Comparison of ENCODE assay signal across 2 cellular contexts in the genomic region with DNA sequence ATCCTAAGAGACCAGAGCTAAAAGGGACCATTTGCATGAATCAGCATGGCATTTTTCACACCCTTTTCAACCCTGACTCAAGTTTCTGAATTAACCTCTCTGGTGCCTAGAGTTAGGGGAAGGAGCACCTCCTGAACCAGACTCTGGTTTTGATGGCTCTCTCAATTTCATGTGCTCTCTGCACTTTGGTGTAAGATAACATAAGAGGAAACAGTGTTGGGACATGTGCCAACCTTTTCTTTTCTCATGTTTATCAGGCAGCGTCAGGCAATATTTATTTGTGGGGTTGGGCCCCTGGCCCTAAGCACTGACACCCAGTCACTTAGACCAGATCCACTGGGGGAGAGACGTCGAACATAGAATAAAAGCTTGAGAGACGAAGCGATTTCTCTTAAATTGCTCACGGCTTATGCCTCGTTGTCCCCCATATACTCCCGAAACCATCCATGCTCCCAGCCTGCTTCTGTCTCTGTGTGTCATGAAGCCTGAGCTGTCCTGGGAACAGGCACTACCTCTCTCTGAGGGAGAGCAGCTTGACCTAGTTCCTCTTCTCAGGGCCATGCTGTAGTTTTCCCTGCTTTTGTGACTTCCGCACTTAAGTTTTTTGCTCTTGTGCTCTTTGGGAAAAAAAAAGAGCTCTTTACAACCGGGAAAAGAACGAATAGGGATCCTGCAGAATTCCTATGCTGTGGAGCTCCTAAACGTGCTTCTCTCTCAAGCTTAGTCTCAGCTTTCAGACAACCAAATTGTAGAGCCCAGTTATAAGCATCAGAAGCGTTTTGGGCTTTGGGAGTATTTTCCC.
TF ChIP-seq lines count a peak whose summit lies in the region.

No MANE protein-coding gene starts in this region.

TF ChIP-seq in K562, 482 proteins besides CTCF, POLR2A, EP300 and RAD21 (continued from another document and continues in another):
- TF ChIP-seq, protein P1, sequence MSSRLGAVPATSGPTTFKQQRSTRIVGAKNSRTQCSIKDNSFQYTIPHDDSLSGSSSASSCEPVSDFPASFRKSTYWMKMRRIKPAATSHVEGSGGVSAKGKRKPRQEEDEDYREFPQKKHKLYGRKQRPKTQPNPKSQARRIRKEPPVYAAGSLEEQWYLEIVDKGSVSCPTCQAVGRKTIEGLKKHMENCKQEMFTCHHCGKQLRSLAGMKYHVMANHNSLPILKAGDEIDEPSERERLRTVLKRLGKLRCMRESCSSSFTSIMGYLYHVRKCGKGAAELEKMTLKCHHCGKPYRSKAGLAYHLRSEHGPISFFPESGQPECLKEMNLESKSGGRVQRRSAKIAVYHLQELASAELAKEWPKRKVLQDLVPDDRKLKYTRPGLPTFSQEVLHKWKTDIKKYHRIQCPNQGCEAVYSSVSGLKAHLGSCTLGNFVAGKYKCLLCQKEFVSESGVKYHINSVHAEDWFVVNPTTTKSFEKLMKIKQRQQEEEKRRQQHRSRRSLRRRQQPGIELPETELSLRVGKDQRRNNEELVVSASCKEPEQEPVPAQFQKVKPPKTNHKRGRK (tag; IDR thresholded peaks at IDR 0.05) = no peak
- TF ChIP-seq MEF2A (IDR thresholded peaks at IDR 0.05; ENCODE audit: control insufficient read depth, low read depth, low read length) (no peak), KHSRP (IDR thresholded peaks at IDR 0.05) (no peak), KAT2B (IDR thresholded peaks at IDR 0.05; ENCODE audit: low read depth, low read length) (no peak), CBX8 (IDR thresholded peaks at IDR 0.05; ENCODE audit: borderline replicate concordance, extremely low read depth, low read depth, low read length, poor library complexity, severe bottlenecking) (no peak), ZNF707 (CRISPR knock-in tag; conservative IDR thresholded peaks at IDR 0.05) (no peak), POLR2AphosphoS2 (IDR thresholded peaks at IDR 0.05; ENCODE audit: low read length) (no peak), MAZ (CRISPR knock-in tag; conservative IDR thresholded peaks at IDR 0.05 in 1 of 2, IDR thresholded peaks at IDR 0.05 in 1 of 2) (peak in 1 of 2 experiments; percentile 49; a peak in 2 of 4 replicates), DIDO1 (tag; IDR thresholded peaks at IDR 0.05; ENCODE audit: low read depth) (no peak), CHCHD3 (CRISPR knock-in tag; IDR thresholded peaks at IDR 0.05) (no peak), FOXJ2 (tag; IDR thresholded peaks at IDR 0.05) (no peak; the same call in 1 of the 2 replicates), CBFB (CRISPR knock-in tag; IDR thresholded peaks at IDR 0.05) (no peak)
- TF ChIP-seq, protein P2, sequence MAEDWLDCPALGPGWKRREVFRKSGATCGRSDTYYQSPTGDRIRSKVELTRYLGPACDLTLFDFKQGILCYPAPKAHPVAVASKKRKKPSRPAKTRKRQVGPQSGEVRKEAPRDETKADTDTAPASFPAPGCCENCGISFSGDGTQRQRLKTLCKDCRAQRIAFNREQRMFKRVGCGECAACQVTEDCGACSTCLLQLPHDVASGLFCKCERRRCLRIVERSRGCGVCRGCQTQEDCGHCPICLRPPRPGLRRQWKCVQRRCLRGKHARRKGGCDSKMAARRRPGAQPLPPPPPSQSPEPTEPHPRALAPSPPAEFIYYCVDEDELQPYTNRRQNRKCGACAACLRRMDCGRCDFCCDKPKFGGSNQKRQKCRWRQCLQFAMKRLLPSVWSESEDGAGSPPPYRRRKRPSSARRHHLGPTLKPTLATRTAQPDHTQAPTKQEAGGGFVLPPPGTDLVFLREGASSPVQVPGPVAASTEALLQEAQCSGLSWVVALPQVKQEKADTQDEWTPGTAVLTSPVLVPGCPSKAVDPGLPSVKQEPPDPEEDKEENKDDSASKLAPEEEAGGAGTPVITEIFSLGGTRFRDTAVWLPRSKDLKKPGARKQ (CRISPR knock-in tag; IDR thresholded peaks at IDR 0.05) = no peak
- TF ChIP-seq, protein P3, sequence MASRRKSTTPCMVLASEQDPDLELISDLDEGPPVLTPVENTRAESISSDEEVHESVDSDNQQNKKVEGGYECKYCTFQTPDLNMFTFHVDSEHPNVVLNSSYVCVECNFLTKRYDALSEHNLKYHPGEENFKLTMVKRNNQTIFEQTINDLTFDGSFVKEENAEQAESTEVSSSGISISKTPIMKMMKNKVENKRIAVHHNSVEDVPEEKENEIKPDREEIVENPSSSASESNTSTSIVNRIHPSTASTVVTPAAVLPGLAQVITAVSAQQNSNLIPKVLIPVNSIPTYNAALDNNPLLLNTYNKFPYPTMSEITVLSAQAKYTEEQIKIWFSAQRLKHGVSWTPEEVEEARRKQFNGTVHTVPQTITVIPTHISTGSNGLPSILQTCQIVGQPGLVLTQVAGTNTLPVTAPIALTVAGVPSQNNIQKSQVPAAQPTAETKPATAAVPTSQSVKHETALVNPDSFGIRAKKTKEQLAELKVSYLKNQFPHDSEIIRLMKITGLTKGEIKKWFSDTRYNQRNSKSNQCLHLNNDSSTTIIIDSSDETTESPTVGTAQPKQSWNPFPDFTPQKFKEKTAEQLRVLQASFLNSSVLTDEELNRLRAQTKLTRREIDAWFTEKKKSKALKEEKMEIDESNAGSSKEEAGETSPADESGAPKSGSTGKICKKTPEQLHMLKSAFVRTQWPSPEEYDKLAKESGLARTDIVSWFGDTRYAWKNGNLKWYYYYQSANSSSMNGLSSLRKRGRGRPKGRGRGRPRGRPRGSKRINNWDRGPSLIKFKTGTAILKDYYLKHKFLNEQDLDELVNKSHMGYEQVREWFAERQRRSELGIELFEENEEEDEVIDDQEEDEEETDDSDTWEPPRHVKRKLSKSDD (conservative IDR thresholded peaks at IDR 0.05; ENCODE audit: low read length) = no peak
- TF ChIP-seq, protein P4, sequence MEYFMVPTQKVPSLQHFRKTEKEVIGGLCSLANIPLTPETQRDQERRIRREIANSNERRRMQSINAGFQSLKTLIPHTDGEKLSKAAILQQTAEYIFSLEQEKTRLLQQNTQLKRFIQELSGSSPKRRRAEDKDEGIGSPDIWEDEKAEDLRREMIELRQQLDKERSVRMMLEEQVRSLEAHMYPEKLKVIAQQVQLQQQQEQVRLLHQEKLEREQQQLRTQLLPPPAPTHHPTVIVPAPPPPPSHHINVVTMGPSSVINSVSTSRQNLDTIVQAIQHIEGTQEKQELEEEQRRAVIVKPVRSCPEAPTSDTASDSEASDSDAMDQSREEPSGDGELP (CRISPR knock-in tag; IDR thresholded peaks at IDR 0.05; ENCODE audit: borderline replicate concordance) = no peak
- TF ChIP-seq, protein P5, sequence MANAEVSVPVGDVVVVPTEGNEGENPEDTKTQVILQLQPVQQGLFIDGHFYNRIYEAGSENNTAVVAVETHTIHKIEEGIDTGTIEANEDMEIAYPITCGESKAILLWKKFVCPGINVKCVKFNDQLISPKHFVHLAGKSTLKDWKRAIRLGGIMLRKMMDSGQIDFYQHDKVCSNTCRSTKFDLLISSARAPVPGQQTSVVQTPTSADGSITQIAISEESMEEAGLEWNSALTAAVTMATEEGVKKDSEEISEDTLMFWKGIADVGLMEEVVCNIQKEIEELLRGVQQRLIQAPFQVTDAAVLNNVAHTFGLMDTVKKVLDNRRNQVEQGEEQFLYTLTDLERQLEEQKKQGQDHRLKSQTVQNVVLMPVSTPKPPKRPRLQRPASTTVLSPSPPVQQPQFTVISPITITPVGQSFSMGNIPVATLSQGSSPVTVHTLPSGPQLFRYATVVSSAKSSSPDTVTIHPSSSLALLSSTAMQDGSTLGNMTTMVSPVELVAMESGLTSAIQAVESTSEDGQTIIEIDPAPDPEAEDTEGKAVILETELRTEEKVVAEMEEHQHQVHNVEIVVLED (CRISPR knock-in tag; IDR thresholded peaks at IDR 0.05) = no peak

TF ChIP-seq in WTC11, 78 proteins besides CTCF, POLR2A, EP300 and RAD21:
- TF ChIP-seq, protein P6, sequence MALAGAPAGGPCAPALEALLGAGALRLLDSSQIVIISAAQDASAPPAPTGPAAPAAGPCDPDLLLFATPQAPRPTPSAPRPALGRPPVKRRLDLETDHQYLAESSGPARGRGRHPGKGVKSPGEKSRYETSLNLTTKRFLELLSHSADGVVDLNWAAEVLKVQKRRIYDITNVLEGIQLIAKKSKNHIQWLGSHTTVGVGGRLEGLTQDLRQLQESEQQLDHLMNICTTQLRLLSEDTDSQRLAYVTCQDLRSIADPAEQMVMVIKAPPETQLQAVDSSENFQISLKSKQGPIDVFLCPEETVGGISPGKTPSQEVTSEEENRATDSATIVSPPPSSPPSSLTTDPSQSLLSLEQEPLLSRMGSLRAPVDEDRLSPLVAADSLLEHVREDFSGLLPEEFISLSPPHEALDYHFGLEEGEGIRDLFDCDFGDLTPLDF (CRISPR knock-in tag; IDR thresholded peaks at IDR 0.05) = no peak
- TF ChIP-seq ZNF423 (CRISPR knock-in tag; IDR thresholded peaks at IDR 0.05) (no peak), ZNF263 (CRISPR knock-in tag; IDR thresholded peaks at IDR 0.05; ENCODE audit: low read depth) (no peak), FOXJ3 (CRISPR knock-in tag; IDR thresholded peaks at IDR 0.05; ENCODE audit: borderline replicate concordance) (no peak), ZNF671 (CRISPR knock-in tag; IDR thresholded peaks at IDR 0.05) (no peak), TEAD4 (CRISPR knock-in tag; IDR thresholded peaks at IDR 0.05) (no peak), NFYB (CRISPR knock-in tag; conservative IDR thresholded peaks at IDR 0.05; ENCODE audit: low read depth) (no peak), CREB1 (CRISPR knock-in tag; IDR thresholded peaks at IDR 0.05) (no peak), NFE2L1 (CRISPR knock-in tag; IDR thresholded peaks at IDR 0.05) (no peak), ZNF219 (CRISPR knock-in tag; IDR thresholded peaks at IDR 0.05; ENCODE audit: borderline replicate concordance) (no peak), ETV6 (CRISPR knock-in tag; IDR thresholded peaks at IDR 0.05) (no peak), ESRRA (CRISPR knock-in tag; IDR thresholded peaks at IDR 0.05; ENCODE audit: borderline replicate concordance) (no peak), ZNF396 (CRISPR knock-in tag; IDR thresholded peaks at IDR 0.05; ENCODE audit: borderline replicate concordance) (no peak)
- TF ChIP-seq, protein P7, sequence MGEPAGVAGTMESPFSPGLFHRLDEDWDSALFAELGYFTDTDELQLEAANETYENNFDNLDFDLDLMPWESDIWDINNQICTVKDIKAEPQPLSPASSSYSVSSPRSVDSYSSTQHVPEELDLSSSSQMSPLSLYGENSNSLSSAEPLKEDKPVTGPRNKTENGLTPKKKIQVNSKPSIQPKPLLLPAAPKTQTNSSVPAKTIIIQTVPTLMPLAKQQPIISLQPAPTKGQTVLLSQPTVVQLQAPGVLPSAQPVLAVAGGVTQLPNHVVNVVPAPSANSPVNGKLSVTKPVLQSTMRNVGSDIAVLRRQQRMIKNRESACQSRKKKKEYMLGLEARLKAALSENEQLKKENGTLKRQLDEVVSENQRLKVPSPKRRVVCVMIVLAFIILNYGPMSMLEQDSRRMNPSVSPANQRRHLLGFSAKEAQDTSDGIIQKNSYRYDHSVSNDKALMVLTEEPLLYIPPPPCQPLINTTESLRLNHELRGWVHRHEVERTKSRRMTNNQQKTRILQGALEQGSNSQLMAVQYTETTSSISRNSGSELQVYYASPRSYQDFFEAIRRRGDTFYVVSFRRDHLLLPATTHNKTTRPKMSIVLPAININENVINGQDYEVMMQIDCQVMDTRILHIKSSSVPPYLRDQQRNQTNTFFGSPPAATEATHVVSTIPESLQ (CRISPR knock-in tag; IDR thresholded peaks at IDR 0.05) = no peak
- TF ChIP-seq, protein P8, sequence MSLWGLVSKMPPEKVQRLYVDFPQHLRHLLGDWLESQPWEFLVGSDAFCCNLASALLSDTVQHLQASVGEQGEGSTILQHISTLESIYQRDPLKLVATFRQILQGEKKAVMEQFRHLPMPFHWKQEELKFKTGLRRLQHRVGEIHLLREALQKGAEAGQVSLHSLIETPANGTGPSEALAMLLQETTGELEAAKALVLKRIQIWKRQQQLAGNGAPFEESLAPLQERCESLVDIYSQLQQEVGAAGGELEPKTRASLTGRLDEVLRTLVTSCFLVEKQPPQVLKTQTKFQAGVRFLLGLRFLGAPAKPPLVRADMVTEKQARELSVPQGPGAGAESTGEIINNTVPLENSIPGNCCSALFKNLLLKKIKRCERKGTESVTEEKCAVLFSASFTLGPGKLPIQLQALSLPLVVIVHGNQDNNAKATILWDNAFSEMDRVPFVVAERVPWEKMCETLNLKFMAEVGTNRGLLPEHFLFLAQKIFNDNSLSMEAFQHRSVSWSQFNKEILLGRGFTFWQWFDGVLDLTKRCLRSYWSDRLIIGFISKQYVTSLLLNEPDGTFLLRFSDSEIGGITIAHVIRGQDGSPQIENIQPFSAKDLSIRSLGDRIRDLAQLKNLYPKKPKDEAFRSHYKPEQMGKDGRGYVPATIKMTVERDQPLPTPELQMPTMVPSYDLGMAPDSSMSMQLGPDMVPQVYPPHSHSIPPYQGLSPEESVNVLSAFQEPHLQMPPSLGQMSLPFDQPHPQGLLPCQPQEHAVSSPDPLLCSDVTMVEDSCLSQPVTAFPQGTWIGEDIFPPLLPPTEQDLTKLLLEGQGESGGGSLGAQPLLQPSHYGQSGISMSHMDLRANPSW (CRISPR knock-in tag; conservative IDR thresholded peaks at IDR 0.05; ENCODE audit: low read depth) = no peak
- TF ChIP-seq, protein P9, sequence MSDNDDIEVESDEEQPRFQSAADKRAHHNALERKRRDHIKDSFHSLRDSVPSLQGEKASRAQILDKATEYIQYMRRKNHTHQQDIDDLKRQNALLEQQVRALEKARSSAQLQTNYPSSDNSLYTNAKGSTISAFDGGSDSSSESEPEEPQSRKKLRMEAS (CRISPR knock-in tag; IDR thresholded peaks at IDR 0.05) = no peak
- TF ChIP-seq, protein P10, sequence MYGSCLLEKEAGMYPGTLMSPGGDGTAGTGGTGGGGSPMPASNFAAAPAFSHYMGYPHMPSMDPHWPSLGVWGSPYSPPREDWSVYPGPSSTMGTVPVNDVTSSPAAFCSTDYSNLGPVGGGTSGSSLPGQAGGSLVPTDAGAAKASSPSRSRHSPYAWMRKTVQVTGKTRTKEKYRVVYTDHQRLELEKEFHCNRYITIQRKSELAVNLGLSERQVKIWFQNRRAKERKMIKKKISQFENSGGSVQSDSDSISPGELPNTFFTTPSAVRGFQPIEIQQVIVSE (CRISPR knock-in tag; IDR thresholded peaks at IDR 0.05; ENCODE audit: borderline replicate concordance) = no peak
- TF ChIP-seq, protein P11, sequence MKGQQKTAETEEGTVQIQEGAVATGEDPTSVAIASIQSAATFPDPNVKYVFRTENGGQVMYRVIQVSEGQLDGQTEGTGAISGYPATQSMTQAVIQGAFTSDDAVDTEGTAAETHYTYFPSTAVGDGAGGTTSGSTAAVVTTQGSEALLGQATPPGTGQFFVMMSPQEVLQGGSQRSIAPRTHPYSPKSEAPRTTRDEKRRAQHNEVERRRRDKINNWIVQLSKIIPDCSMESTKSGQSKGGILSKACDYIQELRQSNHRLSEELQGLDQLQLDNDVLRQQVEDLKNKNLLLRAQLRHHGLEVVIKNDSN (CRISPR knock-in tag; IDR thresholded peaks at IDR 0.05) = no peak
